Comparison of ENCODE assay signal across 9 cellular contexts in the genomic region with DNA sequence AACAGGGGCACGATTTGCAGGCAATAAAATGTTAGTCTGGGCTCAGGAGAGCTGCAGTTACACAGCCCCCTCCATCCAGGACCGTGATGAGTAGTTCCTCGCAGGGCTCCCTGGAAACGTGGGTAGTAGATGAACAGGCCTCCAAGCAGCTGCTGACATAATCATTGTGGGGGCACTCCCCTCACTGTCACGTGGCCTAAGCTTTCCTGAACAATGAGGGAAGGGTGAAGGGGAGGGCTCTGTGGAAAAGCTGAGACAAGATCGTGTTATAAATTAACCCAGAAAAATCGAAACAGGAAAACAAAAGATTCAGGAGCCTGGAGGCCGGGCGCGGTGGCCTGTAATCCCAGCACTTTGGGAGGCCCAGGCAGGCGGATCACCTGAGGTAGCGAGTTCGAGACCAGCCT. TPM values are rescaled to one million over a fixed set of nuclear protein-coding genes. Genes with fewer than 3 reads are reported as not detected.
A peak's percentile ranks its signal among the peaks of the same experiment; 100 is the strongest.
DNase-seq lines count a peak whose midpoint lies in the region; ATAC-seq, FAIRE-seq and TF ChIP-seq lines count a peak whose summit lies in the region.
"Had no signal": no experiment of that assay in that cellular context is flagged by ENCODE, and none has a peak within 500 bp of the region (broad histone marks: within the 10 kb centered on the region; RNA-seq: fewer than 3 reads in every experiment).

No MANE protein-coding gene starts in this region.

- H3K9me3 Mint-ChIP-seq in chondrocyte (ENCODE audit: low read depth) = no peaks in the 10 kb centered on the region

- H3K27me3 Mint-ChIP-seq in chondrocyte (ENCODE audit: low read depth) = no peaks in the 10 kb centered on the region
- H3K27me3 Mint-ChIP-seq: T-helper 17 cell had no signal

- DNase-seq in NCI-H69 (lab: John Stamatoyannopoulos, UW) = peak; percentile 24
- peak; percentile 73 for DNase-seq in left ventricle myocardium inferior
- DNase-seq in prostate gland (ENCODE audit: low spot score) = no peak
- DNase-seq in DMS79 treated with DMSO at 0.1 percent for 48 hours (lab: John Stamatoyannopoulos, UW) = no peak
- DNase-seq in chondrocyte (ENCODE audit: low spot score) = no peak

- H3K36me3 ChIP-seq in left ventricle myocardium inferior (peaks cover 28% of the 10 kb centered on the region), prostate gland (peaks cover 13 to 22% of the 10 kb centered on the region in 2 donors)

- peaks cover 37% of the 10 kb centered on the region for H3K4me1 Mint-ChIP-seq in chondrocyte (ENCODE audit: low read depth)

- 17% methylated on average over 13 of the region's 13 CpGs for WGBS in prostate gland

- no peak overlapping the region for H3K27ac Mint-ChIP-seq in chondrocyte (ENCODE audit: unreplicated experiment)
- H3K27ac Mint-ChIP-seq: T-helper 17 cell had no signal

- H3K4me3 Mint-ChIP-seq in chondrocyte (ENCODE audit: unreplicated experiment) = no peak overlapping the region
- H3K4me3 Mint-ChIP-seq: T-helper 17 cell had no signal

- no peak for TF ChIP-seq CTCF in left ventricle myocardium inferior (IDR thresholded peaks at IDR 0.05; ENCODE audit: borderline replicate concordance)
- TF ChIP-seq CTCF in prostate gland (IDR thresholded peaks at IDR 0.05) = no peak
- no peak for TF ChIP-seq CTCF in chondrocyte (IDR thresholded peaks at IDR 0.05)

- ATAC-seq in GM21423 (IDR thresholded peaks at IDR 0.05; ENCODE audit: unreplicated experiment) = no peak

- H3K27me3 ChIP-seq in left ventricle myocardium inferior (ENCODE audit: low read depth) (no peaks in the 10 kb centered on the region), prostate gland (replicated peaks; ENCODE audit: insufficient read depth) (no peaks in the 10 kb centered on the region)

- H3K4me3 ChIP-seq in left ventricle myocardium inferior (peak overlapping the region; percentile 75), prostate gland (peak overlapping the region; percentile 71 to 95)

- H3K9me3 ChIP-seq in left ventricle myocardium inferior (replicated peaks) = no peaks in the 10 kb centered on the region
- H3K9me3 ChIP-seq in prostate gland = no peaks in the 10 kb centered on the region

- peaks cover 8% of the 10 kb centered on the region for H3K36me3 Mint-ChIP-seq in chondrocyte (ENCODE audit: low read depth)

- H3K4me1 ChIP-seq in left ventricle myocardium inferior (peaks cover 69% of the 10 kb centered on the region), prostate gland (replicated peaks) (peaks cover 17% of the 10 kb centered on the region)

- intact Hi-C loops in left ventricle myocardium inferior (cut with micrococcal nuclease) (no loop called here), prostate gland (cut with DNase I) (loop anchor here (10.0 kb wide), 1 partner anchor 309 kb away; no protein-coding TSS in a partner anchor)

- H3K27ac ChIP-seq in angular gyrus (ENCODE audit: low read depth, low read length) = peak overlapping the region; percentile 100
- H3K27ac ChIP-seq in left ventricle myocardium inferior (replicated peaks) = peak overlapping the region; percentile 99
- H3K27ac ChIP-seq in prostate gland = peak overlapping the region; percentile 100

- peak; percentile 52 for TF ChIP-seq POLR2A in prostate gland (IDR thresholded peaks at IDR 0.05)

- peak; percentile 84 for FAIRE-seq in G401.6 (lab: Jason Lieb, UNC)

RNA-seq across cellular contexts. Expression of a gene that starts 1.3 kb away (rescaled TPM):
- total RNA-seq in left ventricle myocardium inferior = 109 TPM
- total RNA-seq in prostate gland = 100 to 1,000 TPM; 119 to 142 TPM
- total RNA-seq in chondrocyte = 68.0 to 87.6 TPM (median 75.9 TPM) in 3 replicates

RNA-seq across cellular contexts. Expression of a gene that starts 9.2 kb away (rescaled TPM):
- total RNA-seq in left ventricle myocardium inferior (59.6 TPM), prostate gland (10 to 100 TPM; 34.2 to 65.2 TPM), chondrocyte (45.4 to 58.1 TPM (median 46.7 TPM) in 3 replicates)

RNA-seq across cellular contexts. Expression of a gene that starts 22.6 kb away (rescaled TPM):
- 7.9 TPM for total RNA-seq in left ventricle myocardium inferior
- total RNA-seq in prostate gland = 10 to 100 TPM in 1 of 2 donors, 1 to 10 TPM in 1; 8.6 to 13.9 TPM
- total RNA-seq in chondrocyte = 7.8 to 12.1 TPM (median 8.4 TPM) in 3 replicates

RNA-seq across cellular contexts. Expression of a gene that starts 29.6 kb away (rescaled TPM):
- total RNA-seq in left ventricle myocardium inferior (not detected), prostate gland (under 1 TPM in 1 of 2 donors, not detected in 1; 0.34 TPM), chondrocyte (0.51 to 1.5 TPM (median 0.70 TPM) in 3 replicates)
- total RNA-seq: T-helper 17 cell had no signal

RNA-seq across cellular contexts. Expression of a gene that starts 35.2 kb away (rescaled TPM):
- total RNA-seq in left ventricle myocardium inferior (not detected), prostate gland (1 to 10 TPM in 1 of 2 donors, not detected in 1; 2.4 TPM), chondrocyte (0.12 to 0.13 TPM (median 0.12 TPM) in 3 replicates)
- total RNA-seq: T-helper 17 cell had no signal

Comparison
In these comparisons a context has a peak if more than half of its experiments do, and no peak if none do; other contexts are left out.
1. DNase-seq: peak in NCI-H69 (single experiment) and left ventricle myocardium inferior (single experiment); none in prostate gland (single experiment), DMS79 treated with DMSO at 0.1 percent for 48 hours (single experiment) and chondrocyte (single experiment).
2. Peak in every context shown above with its lines, with median percentiles within 50 percentile points of each other: H3K27ac ChIP-seq.